In the genomic region with DNA sequence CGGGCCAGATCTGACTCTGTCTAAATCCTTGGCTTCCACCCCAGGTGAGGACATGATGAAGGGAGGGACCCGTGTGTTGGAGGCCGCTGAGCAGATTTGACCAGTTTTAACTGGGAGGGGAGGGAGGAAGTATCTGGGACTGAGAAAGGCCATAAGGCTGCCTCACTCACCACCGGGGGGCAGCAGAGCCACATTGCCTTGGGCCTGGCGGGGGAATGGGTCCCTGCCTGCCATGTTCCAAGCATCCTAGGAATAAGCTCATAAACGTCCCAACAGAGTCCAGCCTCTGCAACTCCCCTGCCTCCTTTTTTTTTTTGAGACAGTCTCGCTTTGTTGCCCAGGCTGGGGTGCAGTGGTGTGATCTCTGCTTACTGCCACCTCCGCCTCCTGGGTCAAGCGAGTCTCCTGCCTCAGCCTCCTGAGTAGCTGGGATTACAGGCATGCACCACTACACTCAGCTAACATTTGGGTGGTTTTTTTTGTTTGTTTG, we compare ENCODE assay signal across 1 cellular context.
TF ChIP-seq lines count a peak whose summit lies in the region.

No MANE protein-coding gene starts in this region.

TF ChIP-seq in HepG2, 621 proteins besides CTCF, POLR2A, EP300 and RAD21 (continued from another document and continues in another):
- peak; percentile 26; the same call in 1 of the 2 replicates for TF ChIP-seq GABPB1 (CRISPR knock-in tag; IDR thresholded peaks at IDR 0.05)
- 0 out of 2 replicates have a peak, but pooled peaks have one; percentile 27 for TF ChIP-seq KMT2A (CRISPR knock-in tag; IDR thresholded peaks at IDR 0.05)
- TF ChIP-seq CBX5 (CRISPR knock-in tag; IDR thresholded peaks at IDR 0.05; ENCODE audit: borderline replicate concordance), result no peak
- TF ChIP-seq ZNF749 (CRISPR knock-in tag; IDR thresholded peaks at IDR 0.05; ENCODE audit: borderline replicate concordance), result no peak
- no peak for TF ChIP-seq ZNF83 (CRISPR knock-in tag; IDR thresholded peaks at IDR 0.05; ENCODE audit: borderline replicate concordance)
- no peak for TF ChIP-seq ZZZ3 (CRISPR knock-in tag; IDR thresholded peaks at IDR 0.05; ENCODE audit: borderline replicate concordance)
- TF ChIP-seq MYNN (CRISPR knock-in tag; IDR thresholded peaks at IDR 0.05; ENCODE audit: low read depth), result no peak
- TF ChIP-seq RFXAP (CRISPR knock-in tag; IDR thresholded peaks at IDR 0.05; ENCODE audit: borderline replicate concordance), result no peak; the same call in 1 of the 2 replicates
- TF ChIP-seq, protein P1, sequence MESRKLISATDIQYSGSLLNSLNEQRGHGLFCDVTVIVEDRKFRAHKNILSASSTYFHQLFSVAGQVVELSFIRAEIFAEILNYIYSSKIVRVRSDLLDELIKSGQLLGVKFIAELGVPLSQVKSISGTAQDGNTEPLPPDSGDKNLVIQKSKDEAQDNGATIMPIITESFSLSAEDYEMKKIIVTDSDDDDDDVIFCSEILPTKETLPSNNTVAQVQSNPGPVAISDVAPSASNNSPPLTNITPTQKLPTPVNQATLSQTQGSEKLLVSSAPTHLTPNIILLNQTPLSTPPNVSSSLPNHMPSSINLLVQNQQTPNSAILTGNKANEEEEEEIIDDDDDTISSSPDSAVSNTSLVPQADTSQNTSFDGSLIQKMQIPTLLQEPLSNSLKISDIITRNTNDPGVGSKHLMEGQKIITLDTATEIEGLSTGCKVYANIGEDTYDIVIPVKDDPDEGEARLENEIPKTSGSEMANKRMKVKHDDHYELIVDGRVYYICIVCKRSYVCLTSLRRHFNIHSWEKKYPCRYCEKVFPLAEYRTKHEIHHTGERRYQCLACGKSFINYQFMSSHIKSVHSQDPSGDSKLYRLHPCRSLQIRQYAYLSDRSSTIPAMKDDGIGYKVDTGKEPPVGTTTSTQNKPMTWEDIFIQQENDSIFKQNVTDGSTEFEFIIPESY (CRISPR knock-in tag; IDR thresholded peaks at IDR 0.05), result peak; percentile 67; the same call in 1 of the 2 replicates
- no peak for TF ChIP-seq SNAPC2 (CRISPR knock-in tag; IDR thresholded peaks at IDR 0.05)
- TF ChIP-seq, protein P2, sequence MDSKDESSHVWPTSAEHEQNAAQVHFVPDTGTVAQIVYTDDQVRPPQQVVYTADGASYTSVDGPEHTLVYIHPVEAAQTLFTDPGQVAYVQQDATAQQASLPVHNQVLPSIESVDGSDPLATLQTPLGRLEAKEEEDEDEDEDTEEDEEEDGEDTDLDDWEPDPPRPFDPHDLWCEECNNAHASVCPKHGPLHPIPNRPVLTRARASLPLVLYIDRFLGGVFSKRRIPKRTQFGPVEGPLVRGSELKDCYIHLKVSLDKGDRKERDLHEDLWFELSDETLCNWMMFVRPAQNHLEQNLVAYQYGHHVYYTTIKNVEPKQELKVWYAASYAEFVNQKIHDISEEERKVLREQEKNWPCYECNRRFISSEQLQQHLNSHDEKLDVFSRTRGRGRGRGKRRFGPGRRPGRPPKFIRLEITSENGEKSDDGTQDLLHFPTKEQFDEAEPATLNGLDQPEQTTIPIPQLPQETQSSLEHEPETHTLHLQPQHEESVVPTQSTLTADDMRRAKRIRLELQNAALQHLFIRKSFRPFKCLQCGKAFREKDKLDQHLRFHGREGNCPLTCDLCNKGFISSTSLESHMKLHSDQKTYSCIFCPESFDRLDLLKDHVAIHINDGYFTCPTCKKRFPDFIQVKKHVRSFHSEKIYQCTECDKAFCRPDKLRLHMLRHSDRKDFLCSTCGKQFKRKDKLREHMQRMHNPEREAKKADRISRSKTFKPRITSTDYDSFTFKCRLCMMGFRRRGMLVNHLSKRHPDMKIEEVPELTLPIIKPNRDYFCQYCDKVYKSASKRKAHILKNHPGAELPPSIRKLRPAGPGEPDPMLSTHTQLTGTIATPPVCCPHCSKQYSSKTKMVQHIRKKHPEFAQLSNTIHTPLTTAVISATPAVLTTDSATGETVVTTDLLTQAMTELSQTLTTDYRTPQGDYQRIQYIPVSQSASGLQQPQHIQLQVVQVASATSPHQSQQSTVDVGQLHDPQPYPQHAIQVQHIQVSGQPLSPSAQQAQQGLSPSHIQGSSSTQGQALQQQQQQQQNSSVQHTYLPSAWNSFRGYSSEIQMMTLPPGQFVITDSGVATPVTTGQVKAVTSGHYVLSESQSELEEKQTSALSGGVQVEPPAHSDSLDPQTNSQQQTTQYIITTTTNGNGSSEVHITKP (CRISPR knock-in tag; IDR thresholded peaks at IDR 0.05; ENCODE audit: low read depth), result no peak
- no peak for TF ChIP-seq NFKBIZ (CRISPR knock-in tag; IDR thresholded peaks at IDR 0.05)
- peak; percentile 55; the same call in 1 of the 3 replicates for TF ChIP-seq MXI1 (IDR thresholded peaks at IDR 0.05; ENCODE audit: borderline replicate concordance, low read depth, low read length)
- TF ChIP-seq ZFX (CRISPR knock-in tag; IDR thresholded peaks at IDR 0.05; ENCODE audit: low read depth), result peak; percentile 30; the same call in 1 of the 2 replicates
- TF ChIP-seq CHD4 (IDR thresholded peaks at IDR 0.05; ENCODE audit: borderline replicate concordance, low read length), result no peak
- TF ChIP-seq, protein P3, sequence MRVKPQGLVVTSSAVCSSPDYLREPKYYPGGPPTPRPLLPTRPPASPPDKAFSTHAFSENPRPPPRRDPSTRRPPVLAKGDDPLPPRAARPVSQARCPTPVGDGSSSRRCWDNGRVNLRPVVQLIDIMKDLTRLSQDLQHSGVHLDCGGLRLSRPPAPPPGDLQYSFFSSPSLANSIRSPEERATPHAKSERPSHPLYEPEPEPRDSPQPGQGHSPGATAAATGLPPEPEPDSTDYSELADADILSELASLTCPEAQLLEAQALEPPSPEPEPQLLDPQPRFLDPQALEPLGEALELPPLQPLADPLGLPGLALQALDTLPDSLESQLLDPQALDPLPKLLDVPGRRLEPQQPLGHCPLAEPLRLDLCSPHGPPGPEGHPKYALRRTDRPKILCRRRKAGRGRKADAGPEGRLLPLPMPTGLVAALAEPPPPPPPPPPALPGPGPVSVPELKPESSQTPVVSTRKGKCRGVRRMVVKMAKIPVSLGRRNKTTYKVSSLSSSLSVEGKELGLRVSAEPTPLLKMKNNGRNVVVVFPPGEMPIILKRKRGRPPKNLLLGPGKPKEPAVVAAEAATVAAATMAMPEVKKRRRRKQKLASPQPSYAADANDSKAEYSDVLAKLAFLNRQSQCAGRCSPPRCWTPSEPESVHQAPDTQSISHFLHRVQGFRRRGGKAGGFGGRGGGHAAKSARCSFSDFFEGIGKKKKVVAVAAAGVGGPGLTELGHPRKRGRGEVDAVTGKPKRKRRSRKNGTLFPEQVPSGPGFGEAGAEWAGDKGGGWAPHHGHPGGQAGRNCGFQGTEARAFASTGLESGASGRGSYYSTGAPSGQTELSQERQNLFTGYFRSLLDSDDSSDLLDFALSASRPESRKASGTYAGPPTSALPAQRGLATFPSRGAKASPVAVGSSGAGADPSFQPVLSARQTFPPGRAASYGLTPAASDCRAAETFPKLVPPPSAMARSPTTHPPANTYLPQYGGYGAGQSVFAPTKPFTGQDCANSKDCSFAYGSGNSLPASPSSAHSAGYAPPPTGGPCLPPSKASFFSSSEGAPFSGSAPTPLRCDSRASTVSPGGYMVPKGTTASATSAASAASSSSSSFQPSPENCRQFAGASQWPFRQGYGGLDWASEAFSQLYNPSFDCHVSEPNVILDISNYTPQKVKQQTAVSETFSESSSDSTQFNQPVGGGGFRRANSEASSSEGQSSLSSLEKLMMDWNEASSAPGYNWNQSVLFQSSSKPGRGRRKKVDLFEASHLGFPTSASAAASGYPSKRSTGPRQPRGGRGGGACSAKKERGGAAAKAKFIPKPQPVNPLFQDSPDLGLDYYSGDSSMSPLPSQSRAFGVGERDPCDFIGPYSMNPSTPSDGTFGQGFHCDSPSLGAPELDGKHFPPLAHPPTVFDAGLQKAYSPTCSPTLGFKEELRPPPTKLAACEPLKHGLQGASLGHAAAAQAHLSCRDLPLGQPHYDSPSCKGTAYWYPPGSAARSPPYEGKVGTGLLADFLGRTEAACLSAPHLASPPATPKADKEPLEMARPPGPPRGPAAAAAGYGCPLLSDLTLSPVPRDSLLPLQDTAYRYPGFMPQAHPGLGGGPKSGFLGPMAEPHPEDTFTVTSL (CRISPR knock-in tag; IDR thresholded peaks at IDR 0.05; ENCODE audit: borderline replicate concordance), result no peak
- TF ChIP-seq, protein P4, sequence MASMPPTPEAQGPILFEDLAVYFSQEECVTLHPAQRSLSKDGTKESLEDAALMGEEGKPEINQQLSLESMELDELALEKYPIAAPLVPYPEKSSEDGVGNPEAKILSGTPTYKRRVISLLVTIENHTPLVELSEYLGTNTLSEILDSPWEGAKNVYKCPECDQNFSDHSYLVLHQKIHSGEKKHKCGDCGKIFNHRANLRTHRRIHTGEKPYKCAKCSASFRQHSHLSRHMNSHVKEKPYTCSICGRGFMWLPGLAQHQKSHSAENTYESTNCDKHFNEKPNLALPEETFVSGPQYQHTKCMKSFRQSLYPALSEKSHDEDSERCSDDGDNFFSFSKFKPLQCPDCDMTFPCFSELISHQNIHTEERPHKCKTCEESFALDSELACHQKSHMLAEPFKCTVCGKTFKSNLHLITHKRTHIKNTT (CRISPR knock-in tag; IDR thresholded peaks at IDR 0.05), result no peak
- peak; percentile 82; the same call in 1 of the 2 replicates for TF ChIP-seq ERF (CRISPR knock-in tag; IDR thresholded peaks at IDR 0.05)
- TF ChIP-seq ZNF660 (CRISPR knock-in tag; IDR thresholded peaks at IDR 0.05; ENCODE audit: borderline replicate concordance, low read depth), result no peak
- TF ChIP-seq, protein P5, sequence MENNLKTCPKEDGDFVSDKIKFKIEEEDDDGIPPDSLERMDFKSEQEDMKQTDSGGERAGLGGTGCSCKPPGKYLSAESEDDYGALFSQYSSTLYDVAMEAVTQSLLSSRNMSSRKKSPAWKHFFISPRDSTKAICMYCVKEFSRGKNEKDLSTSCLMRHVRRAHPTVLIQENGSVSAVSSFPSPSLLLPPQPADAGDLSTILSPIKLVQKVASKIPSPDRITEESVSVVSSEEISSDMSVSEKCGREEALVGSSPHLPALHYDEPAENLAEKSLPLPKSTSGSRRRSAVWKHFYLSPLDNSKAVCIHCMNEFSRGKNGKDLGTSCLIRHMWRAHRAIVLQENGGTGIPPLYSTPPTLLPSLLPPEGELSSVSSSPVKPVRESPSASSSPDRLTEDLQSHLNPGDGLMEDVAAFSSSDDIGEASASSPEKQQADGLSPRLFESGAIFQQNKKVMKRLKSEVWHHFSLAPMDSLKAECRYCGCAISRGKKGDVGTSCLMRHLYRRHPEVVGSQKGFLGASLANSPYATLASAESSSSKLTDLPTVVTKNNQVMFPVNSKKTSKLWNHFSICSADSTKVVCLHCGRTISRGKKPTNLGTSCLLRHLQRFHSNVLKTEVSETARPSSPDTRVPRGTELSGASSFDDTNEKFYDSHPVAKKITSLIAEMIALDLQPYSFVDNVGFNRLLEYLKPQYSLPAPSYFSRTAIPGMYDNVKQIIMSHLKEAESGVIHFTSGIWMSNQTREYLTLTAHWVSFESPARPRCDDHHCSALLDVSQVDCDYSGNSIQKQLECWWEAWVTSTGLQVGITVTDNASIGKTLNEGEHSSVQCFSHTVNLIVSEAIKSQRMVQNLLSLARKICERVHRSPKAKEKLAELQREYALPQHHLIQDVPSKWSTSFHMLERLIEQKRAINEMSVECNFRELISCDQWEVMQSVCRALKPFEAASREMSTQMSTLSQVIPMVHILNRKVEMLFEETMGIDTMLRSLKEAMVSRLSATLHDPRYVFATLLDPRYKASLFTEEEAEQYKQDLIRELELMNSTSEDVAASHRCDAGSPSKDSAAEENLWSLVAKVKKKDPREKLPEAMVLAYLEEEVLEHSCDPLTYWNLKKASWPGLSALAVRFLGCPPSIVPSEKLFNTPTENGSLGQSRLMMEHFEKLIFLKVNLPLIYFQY (CRISPR knock-in tag; IDR thresholded peaks at IDR 0.05; ENCODE audit: borderline replicate concordance), result peak; percentile 75; the same call in 1 of the 2 replicates
- peak; percentile 27; the same call in 1 of the 2 replicates for TF ChIP-seq ZNF143 (CRISPR knock-in tag; IDR thresholded peaks at IDR 0.05)
- TF ChIP-seq, protein P6, sequence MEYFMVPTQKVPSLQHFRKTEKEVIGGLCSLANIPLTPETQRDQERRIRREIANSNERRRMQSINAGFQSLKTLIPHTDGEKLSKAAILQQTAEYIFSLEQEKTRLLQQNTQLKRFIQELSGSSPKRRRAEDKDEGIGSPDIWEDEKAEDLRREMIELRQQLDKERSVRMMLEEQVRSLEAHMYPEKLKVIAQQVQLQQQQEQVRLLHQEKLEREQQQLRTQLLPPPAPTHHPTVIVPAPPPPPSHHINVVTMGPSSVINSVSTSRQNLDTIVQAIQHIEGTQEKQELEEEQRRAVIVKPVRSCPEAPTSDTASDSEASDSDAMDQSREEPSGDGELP (IDR thresholded peaks at IDR 0.05; ENCODE audit: borderline replicate concordance, low read depth), result no peak
- no peak for TF ChIP-seq SRY (CRISPR knock-in tag; IDR thresholded peaks at IDR 0.05)
- TF ChIP-seq DNMT1 (CRISPR knock-in tag; IDR thresholded peaks at IDR 0.05), result no peak
- TF ChIP-seq, protein P7, sequence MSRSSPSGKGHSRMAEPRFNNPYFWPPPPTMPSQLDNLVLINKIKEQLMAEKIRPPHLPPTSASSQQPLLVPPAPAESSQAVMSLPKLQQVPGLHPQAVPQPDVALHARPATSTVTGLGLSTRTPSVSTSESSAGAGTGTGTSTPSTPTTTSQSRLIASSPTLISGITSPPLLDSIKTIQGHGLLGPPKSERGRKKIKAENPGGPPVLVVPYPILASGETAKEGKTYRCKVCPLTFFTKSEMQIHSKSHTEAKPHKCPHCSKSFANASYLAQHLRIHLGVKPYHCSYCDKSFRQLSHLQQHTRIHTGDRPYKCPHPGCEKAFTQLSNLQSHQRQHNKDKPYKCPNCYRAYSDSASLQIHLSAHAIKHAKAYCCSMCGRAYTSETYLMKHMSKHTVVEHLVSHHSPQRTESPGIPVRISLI (CRISPR knock-in tag; IDR thresholded peaks at IDR 0.05; ENCODE audit: borderline replicate concordance), result 0 out of 2 replicates have a peak, but pooled peaks have one; percentile 15
- TF ChIP-seq TARDBP (CRISPR knock-in tag; IDR thresholded peaks at IDR 0.05), result peak; percentile 26; the same call in 1 of the 2 replicates
- TF ChIP-seq, protein P8, sequence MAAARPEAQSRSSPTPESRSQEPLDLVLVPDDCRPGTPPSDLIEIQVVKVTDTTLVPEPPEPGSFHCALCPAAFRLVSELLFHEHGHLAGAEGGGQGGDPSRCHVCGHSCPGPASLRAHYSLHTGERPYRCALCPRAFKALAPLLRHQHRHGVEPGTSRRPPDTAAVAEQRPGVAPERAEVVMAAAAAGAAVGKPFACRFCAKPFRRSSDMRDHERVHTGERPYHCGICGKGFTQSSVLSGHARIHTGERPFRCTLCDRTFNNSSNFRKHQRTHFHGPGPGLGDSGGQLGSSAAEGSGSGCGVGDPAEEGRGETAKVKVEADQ (CRISPR knock-in tag; IDR thresholded peaks at IDR 0.05; ENCODE audit: borderline replicate concordance), result no peak
- TF ChIP-seq ZNF564 (CRISPR knock-in tag; IDR thresholded peaks at IDR 0.05), result no peak
- TF ChIP-seq CCAR2 (optimal IDR thresholded peaks at IDR 0.05; ENCODE audit: low read depth, low read length), result no peak
